ENCODE assay signal across 1 cellular context in the genomic region with DNA sequence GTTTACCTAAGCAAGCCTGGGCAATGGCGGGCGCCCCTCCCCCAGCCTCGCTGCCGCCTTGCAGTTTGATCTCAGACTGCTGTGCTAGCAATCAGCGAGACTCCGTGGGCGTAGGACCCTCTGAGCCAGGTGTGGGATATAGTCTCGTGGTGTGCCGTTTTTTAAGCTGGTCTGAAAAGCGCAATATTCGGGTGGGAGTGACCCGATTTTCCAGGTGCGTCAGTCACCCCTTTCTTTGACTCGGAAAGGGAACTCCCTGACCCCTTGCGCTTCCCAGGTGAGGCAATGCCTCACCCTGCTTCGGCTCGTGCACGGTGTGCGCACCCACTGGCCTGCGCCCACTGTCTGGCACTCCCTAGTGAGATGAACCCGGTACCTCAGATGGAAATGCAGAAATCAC.
TF ChIP-seq lines count a peak whose summit lies in the region.

No MANE protein-coding gene starts in this region.

TF ChIP-seq in K562, 482 proteins besides CTCF, POLR2A, EP300 and RAD21:
- TF ChIP-seq TAF9B (IDR thresholded peaks at IDR 0.05; ENCODE audit: partially characterized antibody) (peak; percentile 18), FOXA3 (CRISPR knock-in tag; conservative IDR thresholded peaks at IDR 0.05 in 1 of 2, IDR thresholded peaks at IDR 0.05 in 1 of 2) (peak in 1 of 2 experiments; percentile 55; a peak in 2 of 4 replicates), NRF1 (conservative IDR thresholded peaks at IDR 0.05 in 1 of 2, IDR thresholded peaks at IDR 0.05 in 1 of 2) (0 out of 4 replicates have a peak, but pooled peaks of 1 of the 2 experiments have one; percentile 11), EP400 (IDR thresholded peaks at IDR 0.05) (peak; percentile 50)
